22 cellular contexts compared by ENCODE assay signal in genomic region chr9:131992906-131993657, GRCh38.
"Had no signal": no experiment of that assay in that cellular context is flagged by ENCODE, and none has a peak within 500 bp of the region (broad histone marks: within the 10 kb centered on the region; RNA-seq: fewer than 3 reads in every experiment).

No MANE protein-coding gene starts in this region.

- H3K27me3 ChIP-seq: foreskin keratinocyte, hepatocyte, right lobe of liver, testis, vagina had no signal

- H3K4me3 ChIP-seq: hepatocyte, left ventricle myocardium inferior, right lobe of liver, testis, vagina had no signal

- H3K9me3 ChIP-seq: left ventricle myocardium inferior, right lobe of liver, testis, vagina had no signal

- H3K36me3 ChIP-seq: right lobe of liver, vagina had no signal

- DNase-seq: activated CD4-positive, alpha-beta T cell treated with anti-CD3 and anti-CD28 coated beads, Interleukin-2, amount 10 ng/mL, durations not matched to agents 7 days and 5 days; activated CD8-positive, alpha-beta memory T cell treated with anti-CD3 and anti-CD28 coated beads, Interleukin-2, amount 10 ng/mL, durations not matched to agents 7 days and 5 days; activated CD8-positive, alpha-beta T cell treated with anti-CD3 and anti-CD28 coated beads for 36 hours; activated effector memory CD4-positive, alpha-beta T cell treated with anti-CD3 and anti-CD28 coated beads, Interleukin-2, amount 50 U/mL, for 16 hours; activated naive CD4-positive, alpha-beta T cell treated with anti-CD3 and anti-CD28 coated beads, Interleukin-2, amount 10 ng/mL, durations not matched to agents 7 days and 5 days; activated T-cell treated with anti-CD3 and anti-CD28 coated beads for 4 hours; amygdala; cerebellar nuclear complex; foreskin keratinocyte; immature natural killer cell; left ventricle myocardium inferior; occipital lobe; posterior cingulate gyrus; right lobe of liver; stimulated activated CD4-positive, alpha-beta T cell treated with anti-CD3 and anti-CD28 coated beads, Interleukin-4, amount 100 ng/mL, for 1 hour; stimulated activated naive CD4-positive, alpha-beta T cell; T-helper 17 cell; testis had no signal

- H3K9me3 Mint-ChIP-seq: activated CD4-positive, alpha-beta T cell treated with anti-CD3 and anti-CD28 coated beads, Interleukin-2, amount 10 ng/mL, durations not matched to agents 7 days and 5 days; activated CD8-positive, alpha-beta T cell treated with anti-CD3 and anti-CD28 coated beads for 36 hours; activated naive CD4-positive, alpha-beta T cell treated with anti-CD3 and anti-CD28 coated beads, Interleukin-2, amount 10 ng/mL, durations not matched to agents 7 days and 5 days; immature natural killer cell; mesothelial cell of epicardium had no signal

- H3K27ac ChIP-seq: foreskin keratinocyte, hepatocyte, left ventricle myocardium inferior, right lobe of liver, testis, vagina had no signal

- H3K4me3 Mint-ChIP-seq: activated CD4-positive, alpha-beta T cell treated with anti-CD3 and anti-CD28 coated beads, Interleukin-2, amount 10 ng/mL, durations not matched to agents 7 days and 5 days; activated CD8-positive, alpha-beta memory T cell treated with anti-CD3 and anti-CD28 coated beads, Interleukin-2, amount 10 ng/mL, durations not matched to agents 7 days and 5 days; activated CD8-positive, alpha-beta T cell treated with anti-CD3 and anti-CD28 coated beads for 36 hours; activated naive CD4-positive, alpha-beta T cell treated with anti-CD3 and anti-CD28 coated beads, Interleukin-2, amount 10 ng/mL, durations not matched to agents 7 days and 5 days; immature natural killer cell; mesothelial cell of epicardium; T-helper 17 cell had no signal

- ATAC-seq: activated CD8-positive, alpha-beta memory T cell treated with anti-CD3 and anti-CD28 coated beads, Interleukin-2, amount 10 ng/mL, durations not matched to agents 7 days and 5 days; activated CD8-positive, alpha-beta T cell treated with anti-CD3 and anti-CD28 coated beads for 36 hours; foreskin keratinocyte; right lobe of liver; T-helper 17 cell had no signal

- H3K27ac Mint-ChIP-seq: activated CD4-positive, alpha-beta T cell treated with anti-CD3 and anti-CD28 coated beads, Interleukin-2, amount 10 ng/mL, durations not matched to agents 7 days and 5 days; activated CD8-positive, alpha-beta memory T cell treated with anti-CD3 and anti-CD28 coated beads, Interleukin-2, amount 10 ng/mL, durations not matched to agents 7 days and 5 days; activated CD8-positive, alpha-beta T cell treated with anti-CD3 and anti-CD28 coated beads for 36 hours; activated naive CD4-positive, alpha-beta T cell treated with anti-CD3 and anti-CD28 coated beads, Interleukin-2, amount 10 ng/mL, durations not matched to agents 7 days and 5 days; immature natural killer cell; mesothelial cell of epicardium; T-helper 17 cell had no signal

- H3K36me3 Mint-ChIP-seq: activated naive CD4-positive, alpha-beta T cell treated with anti-CD3 and anti-CD28 coated beads, Interleukin-2, amount 10 ng/mL, durations not matched to agents 7 days and 5 days had no signal

- H3K4me2 ChIP-seq: hepatocyte had no signal

- H3K27me3 Mint-ChIP-seq: activated CD4-positive, alpha-beta T cell treated with anti-CD3 and anti-CD28 coated beads, Interleukin-2, amount 10 ng/mL, durations not matched to agents 7 days and 5 days; activated CD8-positive, alpha-beta T cell treated with anti-CD3 and anti-CD28 coated beads for 36 hours; activated naive CD4-positive, alpha-beta T cell treated with anti-CD3 and anti-CD28 coated beads, Interleukin-2, amount 10 ng/mL, durations not matched to agents 7 days and 5 days; T-helper 17 cell had no signal

- H2AFZ ChIP-seq: hepatocyte had no signal

- H3K79me2 ChIP-seq: hepatocyte had no signal

- FAIRE-seq: endometrium had no signal

- H3K4me1 ChIP-seq: foreskin keratinocyte had no signal

- H3K4me1 Mint-ChIP-seq: activated CD4-positive, alpha-beta T cell treated with anti-CD3 and anti-CD28 coated beads, Interleukin-2, amount 10 ng/mL, durations not matched to agents 7 days and 5 days; activated CD8-positive, alpha-beta memory T cell treated with anti-CD3 and anti-CD28 coated beads, Interleukin-2, amount 10 ng/mL, durations not matched to agents 7 days and 5 days; activated naive CD4-positive, alpha-beta T cell treated with anti-CD3 and anti-CD28 coated beads, Interleukin-2, amount 10 ng/mL, durations not matched to agents 7 days and 5 days had no signal
